Comparison of ENCODE assay signal across 15 cellular contexts in genomic region chr11:28834877-28835276, GRCh38.
DNase-seq lines count a peak whose midpoint lies in the region; ATAC-seq and TF ChIP-seq lines count a peak whose summit lies in the region.
"Had no signal": no experiment of that assay in that cellular context is flagged by ENCODE, and none has a peak within 500 bp of the region (broad histone marks: within the 10 kb centered on the region; RNA-seq: fewer than 3 reads in every experiment).

No MANE protein-coding gene starts in this region.

- no peak overlapping the region for H3K4me3 ChIP-seq in vagina
- H3K4me3 ChIP-seq: testis had no signal

- no peaks in the 10 kb centered on the region for H3K27me3 Mint-ChIP-seq in activated T-cell treated with anti-CD3 and anti-CD28 coated beads, Interleukin-2, amount 50 U/mL, for 4 hours (ENCODE audit: low read depth)
- H3K27me3 Mint-ChIP-seq: activated CD4-positive, alpha-beta T cell treated with anti-CD3 and anti-CD28 coated beads, Interleukin-2, amount 10 ng/mL, durations not matched to agents 7 days and 5 days; activated naive CD8-positive, alpha-beta T cell; IgD-negative memory B cell had no signal

- no peaks in the 10 kb centered on the region for H3K36me3 ChIP-seq in vagina
- H3K36me3 ChIP-seq: neutrophil had no signal

- intact Hi-C loops in vagina (cut with DNase I): no loop called here

- no peak for TF ChIP-seq POLR2A in vagina (IDR thresholded peaks at IDR 0.05)

- H3K9me3 Mint-ChIP-seq in activated T-cell treated with anti-CD3 and anti-CD28 coated beads, Interleukin-2, amount 50 U/mL, for 4 hours: peaks cover 3% of the 10 kb centered on the region

- no peak overlapping the region for H3K27ac ChIP-seq in vagina
- H3K27ac ChIP-seq: C4-2B, neutrophil, testis had no signal

- ATAC-seq in GM18909 (IDR thresholded peaks at IDR 0.05; ENCODE audit: poor library complexity, unreplicated experiment): no peak
- ATAC-seq in activated T-cell treated with anti-CD3 and anti-CD28 coated beads, Interleukin-2, amount 50 U/mL, for 4 hours: no peak

- H3K9me3 ChIP-seq in vagina: no peaks in the 10 kb centered on the region
- H3K9me3 ChIP-seq: neutrophil, testis had no signal

- peak; percentile 27 for DNase-seq in AG08395 (ENCODE audit: low spot score)
- DNase-seq in HS-5 (ENCODE audit: low read depth): peak; percentile 86
- DNase-seq in amniotic epithelial cell (ENCODE audit: low read depth): peak; percentile 68
- DNase-seq in iPS DF 19.7 (ENCODE audit: low read depth, low spot score): peak; percentile 23
- no peak for DNase-seq in activated T-cell treated with anti-CD3 and anti-CD28 coated beads for 4 hours
- DNase-seq in vagina (ENCODE audit: extremely low spot score in 2 of 2): no peak
- no peak for DNase-seq in activated T-cell treated with anti-CD3 and anti-CD28 coated beads, Interleukin-2, amount 50 U/mL, for 4 hours
- DNase-seq: activated CD4-positive, alpha-beta T cell treated with anti-CD3 and anti-CD28 coated beads, Interleukin-2, amount 10 ng/mL, durations not matched to agents 7 days and 5 days; stimulated activated CD4-positive, alpha-beta T cell treated with anti-CD3 and anti-CD28 coated beads, Interleukin-4, amount 100 ng/mL, for 4 hours; testis had no signal

- H3K4me3 Mint-ChIP-seq in activated T-cell treated with anti-CD3 and anti-CD28 coated beads, Interleukin-2, amount 50 U/mL, for 4 hours: no peak overlapping the region
- H3K4me3 Mint-ChIP-seq: activated CD4-positive, alpha-beta T cell treated with anti-CD3 and anti-CD28 coated beads, Interleukin-2, amount 10 ng/mL, durations not matched to agents 7 days and 5 days; activated naive CD8-positive, alpha-beta T cell; IgD-negative memory B cell had no signal

- no peaks in the 10 kb centered on the region for H3K36me3 Mint-ChIP-seq in activated T-cell treated with anti-CD3 and anti-CD28 coated beads, Interleukin-2, amount 50 U/mL, for 4 hours (ENCODE audit: insufficient read depth)
- H3K36me3 Mint-ChIP-seq: activated naive CD8-positive, alpha-beta T cell had no signal

- TF ChIP-seq CTCF in vagina (IDR thresholded peaks at IDR 0.05): no peak

- H3K27me3 ChIP-seq in vagina: no peaks in the 10 kb centered on the region
- H3K27me3 ChIP-seq: neutrophil, testis had no signal

- H3K4me1 Mint-ChIP-seq in activated T-cell treated with anti-CD3 and anti-CD28 coated beads, Interleukin-2, amount 50 U/mL, for 4 hours (ENCODE audit: low read depth): no peaks in the 10 kb centered on the region
- H3K4me1 Mint-ChIP-seq: activated CD4-positive, alpha-beta T cell treated with anti-CD3 and anti-CD28 coated beads, Interleukin-2, amount 10 ng/mL, durations not matched to agents 7 days and 5 days; IgD-negative memory B cell had no signal

- H3K4me1 ChIP-seq in vagina: no peaks in the 10 kb centered on the region
- H3K4me1 ChIP-seq: testis had no signal

Comparison
In these comparisons a context has a peak if more than half of its experiments do, and no peak if none do; other contexts are left out.
1. DNase-seq: peak in AG08395 (single experiment), HS-5 (single experiment), amniotic epithelial cell (single experiment) and iPS DF 19.7 (single experiment); none in activated T-cell treated with anti-CD3 and anti-CD28 coated beads for 4 hours (single experiment), vagina (0 of 2) and activated T-cell treated with anti-CD3 and anti-CD28 coated beads, Interleukin-2, amount 50 U/mL, for 4 hours (single experiment).